16 cellular contexts compared by ENCODE assay signal in genomic region chr13:50627111-50627510, GRCh38.
DNase-seq lines count a peak whose midpoint lies in the region; TF ChIP-seq lines count a peak whose summit lies in the region.
"Had no signal": no experiment of that assay in that cellular context is flagged by ENCODE, and none has a peak within 500 bp of the region (broad histone marks: within the 10 kb centered on the region; RNA-seq: fewer than 3 reads in every experiment).

No MANE protein-coding gene starts in this region.

- peak; percentile 29 for DNase-seq in EL
- peak; percentile 5 for DNase-seq in HuH-7 (ENCODE audit: low spot score)
- DNase-seq in fibroblast of villous mesenchyme (ENCODE audit: low read depth) = peak; percentile 70
- no peak for DNase-seq in NCI-H2196 (lab: John Stamatoyannopoulos, UW; ENCODE audit: unreplicated experiment)
- no peak for DNase-seq in DMS153 treated with DMSO at 0.1 percent for 48 hours (lab: John Stamatoyannopoulos, UW; ENCODE audit: unreplicated experiment)
- DNase-seq in prostate gland (ENCODE audit: low spot score) = no peak
- DNase-seq: ACHN; BE2C; C1 segment of cervical spinal cord; CD4-positive, alpha-beta T cell; DMS79; GF-D8; IMR-90 had no signal

- WGBS in prostate gland = 100% methylated on average over 1 of the region's 1 CpG

- TF ChIP-seq CTCF in fibroblast of villous mesenchyme (IDR thresholded peaks at IDR 0.05; ENCODE audit: insufficient read depth, low read depth, low read length) (no peak), prostate gland (IDR thresholded peaks at IDR 0.05) (no peak)

- no peaks in the 10 kb centered on the region for H3K9me3 ChIP-seq in prostate gland
- H3K9me3 ChIP-seq: BE2C, Caco-2, HAP-1 had no signal

- intact Hi-C loops in prostate gland (cut with DNase I) = no loop called here

- no peak overlapping the region for H3K4me3 ChIP-seq in fibroblast of villous mesenchyme (ENCODE audit: low read depth, low read length)
- H3K4me3 ChIP-seq in prostate gland = no peak overlapping the region
- H3K4me3 ChIP-seq: HAP-1, K562 had no signal

- H3K4me1 ChIP-seq in prostate gland (replicated peaks) = no peaks in the 10 kb centered on the region
- H3K4me1 ChIP-seq: BE2C, Caco-2, HAP-1 had no signal

- TF ChIP-seq POLR2A in prostate gland (IDR thresholded peaks at IDR 0.05) = no peak

- H3K36me3 ChIP-seq in prostate gland = no peaks in the 10 kb centered on the region
- H3K36me3 ChIP-seq: BE2C, HAP-1 had no signal

- no peak overlapping the region for H3K27ac ChIP-seq in prostate gland

- H3K27me3 ChIP-seq in prostate gland (replicated peaks; ENCODE audit: insufficient read depth) = no peaks in the 10 kb centered on the region
- H3K27me3 ChIP-seq: BE2C had no signal

Comparison
In these comparisons a context has a peak if more than half of its experiments do, and no peak if none do; other contexts are left out.
1. DNase-seq: peak in EL (single experiment), HuH-7 (single experiment) and fibroblast of villous mesenchyme (single experiment); none in NCI-H2196 (single experiment), DMS153 treated with DMSO at 0.1 percent for 48 hours (single experiment) and prostate gland (single experiment).